21 cellular contexts compared by ENCODE assay signal in the genomic region with DNA sequence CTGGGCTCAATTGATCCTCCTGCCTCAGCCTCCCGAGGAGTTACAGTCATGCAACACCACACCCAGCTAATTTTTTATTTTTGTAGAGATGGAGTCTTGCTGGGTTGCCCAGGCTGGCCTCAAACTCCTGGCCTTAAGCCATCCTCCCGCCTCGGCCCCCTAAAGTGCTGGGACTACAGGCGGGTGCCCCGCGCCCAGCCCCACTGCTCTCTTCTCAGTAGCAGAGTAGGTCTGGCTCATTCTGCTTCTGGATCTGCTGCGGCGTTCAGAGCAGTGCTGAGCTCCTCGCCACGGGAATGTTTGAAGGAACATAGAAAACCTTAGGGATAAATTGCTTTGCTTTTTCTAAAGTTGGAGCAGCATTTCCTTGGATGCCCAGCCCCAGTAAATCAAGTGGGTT.
"Had no signal": no experiment of that assay in that cellular context is flagged by ENCODE, and none has a peak within 500 bp of the region (broad histone marks: within the 10 kb centered on the region; RNA-seq: fewer than 3 reads in every experiment).

No MANE protein-coding gene starts in this region.

- H3K4me3 ChIP-seq: gastroesophageal sphincter, heart left ventricle, lower lobe of right lung, testis had no signal

- H3K27ac Mint-ChIP-seq: activated CD4-positive, alpha-beta memory T cell treated with anti-CD3 and anti-CD28 coated beads for 36 hours; activated naive CD4-positive, alpha-beta T cell treated with anti-CD3 and anti-CD28 coated beads for 36 hours; activated T-helper 17 cell treated with anti-CD3 and anti-CD28 coated beads, Interleukin-2, amount 50 U/mL, for 72 hours; mesothelial cell of epicardium; nephron; stimulated activated naive CD8-positive, alpha-beta T cell treated with anti-CD3 and anti-CD28 coated beads, Interleukin-15, amount 100 ng/mL, for 72 hours; T-helper 17 cell had no signal

- DNase-seq: activated CD4-positive, alpha-beta memory T cell treated with anti-CD3 and anti-CD28 coated beads for 36 hours; activated CD4-positive, alpha-beta T cell treated with anti-CD3 and anti-CD28 coated beads for 4 hours; activated naive CD4-positive, alpha-beta T cell treated with anti-CD3 and anti-CD28 coated beads for 36 hours; activated T-cell treated with anti-CD3 and anti-CD28 coated beads, Interleukin-2, amount 50 U/mL, for 1 hour; aorta; cortex of kidney; effector CD4-positive, alpha-beta T cell; heart left ventricle; kidney glomerular epithelial cell; nucleus accumbens; retina; stimulated activated naive CD8-positive, alpha-beta T cell treated with anti-CD3 and anti-CD28 coated beads, Interleukin-15, amount 100 ng/mL, for 72 hours; T-helper 17 cell; testis had no signal

- H3K4me1 Mint-ChIP-seq: activated T-helper 17 cell treated with anti-CD3 and anti-CD28 coated beads, Interleukin-2, amount 50 U/mL, for 72 hours; nephron; stimulated activated naive CD8-positive, alpha-beta T cell treated with anti-CD3 and anti-CD28 coated beads, Interleukin-15, amount 100 ng/mL, for 72 hours had no signal

- H3K27me3 ChIP-seq: gastroesophageal sphincter, heart left ventricle, testis had no signal

- H3K27me3 Mint-ChIP-seq: activated CD4-positive, alpha-beta memory T cell treated with anti-CD3 and anti-CD28 coated beads for 36 hours; activated T-helper 17 cell treated with anti-CD3 and anti-CD28 coated beads, Interleukin-2, amount 50 U/mL, for 72 hours; stimulated activated naive CD8-positive, alpha-beta T cell treated with anti-CD3 and anti-CD28 coated beads, Interleukin-15, amount 100 ng/mL, for 72 hours; T-helper 17 cell; type B pancreatic cell had no signal

- H3K27ac ChIP-seq: gastroesophageal sphincter, lower lobe of right lung, testis had no signal

- H3K4me1 ChIP-seq: gastroesophageal sphincter, testis had no signal

- H3K9me3 Mint-ChIP-seq: activated CD4-positive, alpha-beta memory T cell treated with anti-CD3 and anti-CD28 coated beads for 36 hours; activated naive CD4-positive, alpha-beta T cell treated with anti-CD3 and anti-CD28 coated beads for 36 hours; activated T-helper 17 cell treated with anti-CD3 and anti-CD28 coated beads, Interleukin-2, amount 50 U/mL, for 72 hours; mesothelial cell of epicardium; nephron; stimulated activated naive CD8-positive, alpha-beta T cell treated with anti-CD3 and anti-CD28 coated beads, Interleukin-15, amount 100 ng/mL, for 72 hours; type B pancreatic cell had no signal

- H3K9me3 ChIP-seq: gastroesophageal sphincter, heart left ventricle, lower lobe of right lung, testis had no signal

- H3K4me3 Mint-ChIP-seq: activated CD4-positive, alpha-beta memory T cell treated with anti-CD3 and anti-CD28 coated beads for 36 hours; activated naive CD4-positive, alpha-beta T cell treated with anti-CD3 and anti-CD28 coated beads for 36 hours; activated T-helper 17 cell treated with anti-CD3 and anti-CD28 coated beads, Interleukin-2, amount 50 U/mL, for 72 hours; mesothelial cell of epicardium; nephron; stimulated activated naive CD8-positive, alpha-beta T cell treated with anti-CD3 and anti-CD28 coated beads, Interleukin-15, amount 100 ng/mL, for 72 hours; T-helper 17 cell; type B pancreatic cell had no signal

- ATAC-seq: activated T-helper 17 cell treated with anti-CD3 and anti-CD28 coated beads, Interleukin-2, amount 50 U/mL, for 72 hours; esophagus mucosa; gastroesophageal sphincter; heart left ventricle; lower lobe of right lung; stimulated activated naive CD8-positive, alpha-beta T cell treated with anti-CD3 and anti-CD28 coated beads, Interleukin-15, amount 100 ng/mL, for 72 hours; T-helper 17 cell had no signal
